In the genomic region with DNA sequence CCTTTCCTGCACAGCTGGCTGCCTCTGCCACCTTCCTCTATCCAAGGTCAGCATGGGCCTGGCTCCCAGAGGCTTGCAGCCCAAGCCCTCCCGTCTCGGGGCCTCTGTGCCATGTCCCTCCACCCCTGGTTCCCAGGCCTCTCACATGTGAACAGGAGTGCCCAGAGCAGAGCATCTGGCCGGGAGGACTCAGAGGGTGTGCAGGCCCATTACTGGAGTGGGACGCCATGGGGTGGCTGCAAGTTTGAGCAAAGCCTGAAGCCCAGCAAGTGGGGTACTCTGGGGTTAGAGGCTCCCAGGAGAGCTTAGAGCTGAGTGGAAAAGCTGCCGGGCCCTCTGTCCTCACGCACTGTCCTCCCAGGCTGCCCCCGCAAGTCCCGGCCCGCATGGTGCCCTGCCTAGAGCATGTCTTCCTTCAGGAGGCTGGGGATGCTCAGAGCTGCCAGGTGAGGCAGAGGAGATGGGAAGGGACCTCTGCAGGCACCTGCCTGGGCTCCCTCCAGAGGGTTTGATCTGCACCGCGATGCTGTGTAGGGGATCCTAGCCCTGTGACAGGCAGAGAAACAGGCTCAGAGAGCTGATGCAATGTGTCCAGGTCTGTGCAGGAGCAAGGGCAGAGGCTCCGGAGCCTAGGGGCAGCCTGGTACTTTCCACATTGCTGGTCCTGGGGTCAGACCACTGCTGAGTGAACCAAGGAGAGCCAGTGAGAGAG, we compare ENCODE assay signal across 25 cellular contexts. TPM values are rescaled to one million over a fixed set of nuclear protein-coding genes. Genes with fewer than 3 reads are reported as not detected.
DNase-seq lines count a peak whose midpoint lies in the region; ATAC-seq and TF ChIP-seq lines count a peak whose summit lies in the region.
"Had no signal": no experiment of that assay in that cellular context is flagged by ENCODE, and none has a peak within 500 bp of the region (broad histone marks: within the 10 kb centered on the region; RNA-seq: fewer than 3 reads in every experiment).

No MANE protein-coding gene starts in this region.

- no peak overlapping the region for H3K4me3 ChIP-seq in esophagus muscularis mucosa
- H3K4me3 ChIP-seq in body of pancreas, result no peak overlapping the region
- H3K4me3 ChIP-seq: GM23338, left lung had no signal

- H3K36me3 ChIP-seq in esophagus muscularis mucosa, result no peaks in the 10 kb centered on the region
- no peaks in the 10 kb centered on the region for H3K36me3 ChIP-seq in body of pancreas (replicated peaks in 1 of 2; ENCODE audit: insufficient read depth in 1 of 2, low read depth in 2 of 2)
- H3K36me3 ChIP-seq: left lung had no signal

- 90% methylated on average over 8 of the region's 12 CpGs for WGBS in esophagus muscularis mucosa
- WGBS in body of pancreas, 2 donors, result 63 to 82% methylated on average over 5 to 12 of the region's 12 CpGs

- intact Hi-C loops in esophagus muscularis mucosa (cut with DNase I) (no loop called here), body of pancreas (cut with DNase I) (no loop called here)

- TF ChIP-seq EP300 in esophagus muscularis mucosa (IDR thresholded peaks at IDR 0.05), result no peak

- H3K27ac ChIP-seq in esophagus muscularis mucosa (replicated peaks in 1 of 4), result no peak overlapping the region
- H3K27ac ChIP-seq in body of pancreas, result no peak overlapping the region
- H3K27ac ChIP-seq: left lung had no signal

- ATAC-seq in body of pancreas, result no peak
- ATAC-seq: activated CD4-positive, CD25-positive, alpha-beta regulatory T cell treated with anti-CD3 and anti-CD28 coated beads, Interleukin-2, amount 50 U/mL, for 24 hours; left lung; stimulated activated memory B cell treated with anti-CD40 and anti-IgM and Interleukin-4, amounts not matched to agents 10 μg/mL and 1 μg/mL and 100 μg/mL, for 72 hours had no signal

- TF ChIP-seq POLR2A in esophagus muscularis mucosa (IDR thresholded peaks at IDR 0.05; ENCODE audit: low read depth) (no peak), body of pancreas (IDR thresholded peaks at IDR 0.05) (no peak)

- H3K4me1 ChIP-seq in esophagus muscularis mucosa (no peaks in the 10 kb centered on the region), body of pancreas (no peaks in the 10 kb centered on the region)

- TF ChIP-seq CTCF in esophagus muscularis mucosa (IDR thresholded peaks at IDR 0.05), result no peak
- no peak for TF ChIP-seq CTCF in body of pancreas (IDR thresholded peaks at IDR 0.05)

- peak; percentile 43 for DNase-seq in activated CD8-positive, alpha-beta memory T cell treated with anti-CD3 and anti-CD28 coated beads for 24 hours
- no peak for DNase-seq in activated CD8-positive, alpha-beta memory T cell treated with anti-CD3 and anti-CD28 coated beads, Interleukin-2, amount 50 U/mL, for 4 hours
- DNase-seq in Daoy (ENCODE audit: low read depth), result peak; percentile 1
- peak; percentile 42 for DNase-seq in esophagus muscularis mucosa (ENCODE audit: extremely low spot score)
- peak; percentile 18 for DNase-seq in stimulated activated CD8-positive, alpha-beta memory T cell treated with anti-CD3 and anti-CD28 coated beads, Interleukin-4, amount 100 ng/mL, for 48 hours
- DNase-seq in AG08395 (ENCODE audit: low spot score), result no peak
- no peak for DNase-seq in body of pancreas
- DNase-seq in HK-2 (ENCODE audit: unreplicated experiment), result no peak
- DNase-seq: amniotic stem cell; Calu3; Kasumi-1; NCI-H1092; NCI-H2029; NCI-H226; NCI-H774; Right ventricle myocardium superior; stimulated activated CD4-positive, alpha-beta T cell treated with anti-CD3 and anti-CD28 coated beads, Interleukin-1b, Interleukin-23, amount 100 ng/mL, for 48 hours had no signal

- H3K27me3 ChIP-seq in esophagus muscularis mucosa (peaks cover 0 to 32% (median 0%) of the 10 kb centered on the region in 4 donors), body of pancreas (no peaks in the 10 kb centered on the region)

- peaks cover 0 to 10% (median 0%) of the 10 kb centered on the region in 4 donors for H3K9me3 ChIP-seq in esophagus muscularis mucosa
- H3K9me3 ChIP-seq in body of pancreas, result no peaks in the 10 kb centered on the region
- H3K9me3 ChIP-seq: left lung had no signal

RNA-seq across cellular contexts. Expression of gene DIO3, which starts 39.8 kb away (rescaled TPM):
- not detected in 2 replicates for total RNA-seq in Daoy (2014; rRNA removed; shearing (Covaris generic))
- total RNA-seq in esophagus muscularis mucosa (1 to 10 TPM in 3 of 4 donors, under 1 TPM in 1; 0.99 to 1.7 (median 1.2) TPM), body of pancreas (1 to 10 TPM; 1.3 to 2.0 TPM)
- total RNA-seq: A172, B cell, endothelial cell of umbilical vein, mononuclear cell had no signal

Comparison
In these comparisons a context has a peak if more than half of its experiments do, and no peak if none do; other contexts are left out.
1. DNase-seq: peak in activated CD8-positive, alpha-beta memory T cell treated with anti-CD3 and anti-CD28 coated beads for 24 hours (single experiment), Daoy (single experiment), esophagus muscularis mucosa (single experiment) and stimulated activated CD8-positive, alpha-beta memory T cell treated with anti-CD3 and anti-CD28 coated beads, Interleukin-4, amount 100 ng/mL, for 48 hours (single experiment); none in activated CD8-positive, alpha-beta memory T cell treated with anti-CD3 and anti-CD28 coated beads, Interleukin-2, amount 50 U/mL, for 4 hours (single experiment), AG08395 (single experiment), body of pancreas (0 of 4) and HK-2 (single experiment).